ENCODE assay signal across 8 cellular contexts in the genomic region with DNA sequence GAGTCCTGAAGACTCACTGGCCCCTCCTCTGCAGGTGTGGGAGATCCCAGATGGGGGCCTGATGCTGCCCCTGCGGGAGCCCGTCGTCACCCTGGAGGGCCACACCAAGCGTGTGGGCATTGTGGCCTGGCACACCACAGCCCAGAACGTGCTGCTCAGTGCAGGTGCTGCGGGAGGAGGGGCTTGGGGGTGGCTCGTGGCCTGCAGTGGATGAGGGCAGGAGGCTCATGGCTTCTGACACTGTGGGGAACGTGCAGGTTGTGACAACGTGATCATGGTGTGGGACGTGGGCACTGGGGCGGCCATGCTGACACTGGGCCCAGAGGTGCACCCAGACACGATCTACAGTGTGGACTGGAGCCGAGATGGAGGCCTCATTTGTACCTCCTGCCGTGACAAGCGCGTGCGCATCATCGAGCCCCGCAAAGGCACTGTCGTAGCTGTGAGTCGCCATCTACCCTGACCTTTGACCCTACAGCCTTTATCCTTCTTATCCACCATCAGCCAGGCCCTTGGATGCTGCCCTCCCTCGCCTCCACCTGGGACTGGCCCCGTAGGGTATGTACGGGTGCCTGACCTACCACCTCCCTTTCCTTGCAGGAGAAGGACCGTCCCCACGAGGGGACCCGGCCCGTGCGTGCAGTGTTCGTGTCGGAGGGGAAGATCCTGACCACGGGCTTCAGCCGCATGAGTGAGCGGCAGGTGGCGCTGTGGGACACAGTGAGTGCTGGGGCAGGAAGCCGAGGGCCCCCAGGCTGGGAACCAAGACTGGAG. TPM values are rescaled to one million over a fixed set of nuclear protein-coding genes. Genes with fewer than 3 reads are reported as not detected.
DNase-seq lines count a peak whose midpoint lies in the region; ATAC-seq and TF ChIP-seq lines count a peak whose summit lies in the region.

No MANE protein-coding gene starts in this region.

- TF ChIP-seq CTCF in AG10803 (conservative IDR thresholded peaks at IDR 0.05; ENCODE audit: low read length) (peak; percentile 69), colonic mucosa (IDR thresholded peaks at IDR 0.05) (peak; percentile 46)

- DNase-seq in AG10803 (ENCODE audit: low read depth) (peak; percentile 39), HT-29 (ENCODE audit: low spot score) (peak; percentile 75), colonic mucosa (peak; percentile 87), medulla oblongata (ENCODE audit: extremely low spot score) (peak; percentile 37)
- peak; percentile 91 for DNase-seq in activated CD4-positive, alpha-beta T cell treated with anti-CD3 and anti-CD28 coated beads, Interleukin-2, amount 50 U/mL, for 1 hour
- peak; percentile 88 to 89 for DNase-seq in stimulated activated CD8-positive, alpha-beta memory T cell treated with anti-CD3 and anti-CD28 coated beads, Interleukin-2, amount 100 ng/mL, for 48 hours (ENCODE audit: low read depth in 2 of 2)

- no peaks in the 10 kb centered on the region for H3K4me1 ChIP-seq in colonic mucosa

- no peak overlapping the region for H3K4me3 ChIP-seq in AG10803 (ENCODE audit: low read length)
- H3K4me3 ChIP-seq in colonic mucosa = peak overlapping the region; percentile 9

- no peaks in the 10 kb centered on the region for H3K27me3 ChIP-seq in colonic mucosa

- no peaks in the 10 kb centered on the region for H3K9me3 ChIP-seq in colonic mucosa

- intact Hi-C loops in colonic mucosa (cut with DNase I) = no loop called here

- peak overlapping the region in 1 of 2 donors; percentile 58 for H3K9ac ChIP-seq in colonic mucosa (ENCODE audit: low read depth in 2 of 2, low read length in 2 of 2)

- ATAC-seq in HG02870 (IDR thresholded peaks at IDR 0.05; ENCODE audit: unreplicated experiment) (no peak), GM21619 (IDR thresholded peaks at IDR 0.05; ENCODE audit: unreplicated experiment) (no peak)

- H3K36me3 ChIP-seq in colonic mucosa = no peaks in the 10 kb centered on the region

- H3K27ac ChIP-seq in colonic mucosa = peak overlapping the region; percentile 57

RNA-seq across cellular contexts. Expression of gene CORO1A, which starts 3.6 kb away (rescaled TPM):
- 7.6 and 10.1 TPM in 2 replicates for total RNA-seq in HT-29 (2014; rRNA removed; shearing (Covaris generic))
- total RNA-seq in colonic mucosa = 10 to 100 TPM; 16.5 to 20.0 TPM

RNA-seq across cellular contexts. Expression of gene BOLA2B, which starts 6.5 kb away (rescaled TPM):
- 143 and 216 TPM in 2 replicates for total RNA-seq in HT-29 (2014; rRNA removed; shearing (Covaris generic))
- total RNA-seq in colonic mucosa = 100 to 1,000 TPM; 109 to 237 TPM

RNA-seq across cellular contexts. Expression of gene SLX1A, which starts 6.7 kb away (rescaled TPM):
- total RNA-seq in HT-29 (2014; rRNA removed; shearing (Covaris generic)) = 81.6 and 97.9 TPM in 2 replicates
- total RNA-seq in colonic mucosa = 100 to 1,000 TPM in 1 of 2 donors, 10 to 100 TPM in 1; 70.2 to 114 TPM

RNA-seq across cellular contexts. Expression of gene SULT1A3, which starts 12.1 kb away (rescaled TPM):
- total RNA-seq in HT-29 (2014; rRNA removed; shearing (Covaris generic)) = 7.5 and 14.0 TPM in 2 replicates
- 10 to 100 TPM; 47.8 to 59.0 TPM for total RNA-seq in colonic mucosa

Comparison
In these comparisons a context has a peak if more than half of its experiments do, and no peak if none do; other contexts are left out.
1. DNase-seq: peak in every context shown above with its lines; median percentile 91 in activated CD4-positive, alpha-beta T cell treated with anti-CD3 and anti-CD28 coated beads, Interleukin-2, amount 50 U/mL, for 1 hour; 88 in stimulated activated CD8-positive, alpha-beta memory T cell treated with anti-CD3 and anti-CD28 coated beads, Interleukin-2, amount 100 ng/mL, for 48 hours; 87 in colonic mucosa; 75 in HT-29; 39 in AG10803; 37 in medulla oblongata.